Comparison of ENCODE assay signal across 17 cellular contexts in the genomic region with DNA sequence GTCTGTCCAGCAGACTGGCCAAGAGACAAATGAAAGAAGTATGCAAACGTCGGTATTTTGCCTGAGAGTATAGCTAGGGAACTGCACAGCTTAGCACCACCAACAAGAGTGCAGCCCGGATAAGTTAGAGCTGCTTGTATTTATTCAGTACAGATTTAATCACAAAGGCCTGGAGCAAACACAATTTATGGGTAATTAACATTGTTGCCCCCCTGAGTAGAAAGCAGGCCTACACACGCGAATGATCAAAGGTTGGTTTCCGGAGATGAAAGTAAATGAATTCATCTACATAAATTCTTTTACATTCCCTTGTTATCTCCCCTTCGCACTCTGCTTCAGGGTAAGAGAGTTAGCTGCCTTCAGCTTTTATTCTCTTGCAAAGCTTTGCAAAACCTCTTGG. TPM values are rescaled to one million over a fixed set of nuclear protein-coding genes. Genes with fewer than 3 reads are reported as not detected.
"Had no signal": no experiment of that assay in that cellular context is flagged by ENCODE, and none has a peak within 500 bp of the region (broad histone marks: within the 10 kb centered on the region; RNA-seq: fewer than 3 reads in every experiment).

No MANE protein-coding gene starts in this region.

- H3K4me3 Mint-ChIP-seq: activated CD8-positive, alpha-beta memory T cell treated with anti-CD3 and anti-CD28 coated beads, Interleukin-2, amount 10 ng/mL, durations not matched to agents 7 days and 5 days; activated naive CD4-positive, alpha-beta T cell treated with anti-CD3 and anti-CD28 coated beads, Interleukin-2, amount 50 U/mL, for 24 hours; neural crest cell; stimulated activated naive CD8-positive, alpha-beta T cell treated with anti-CD3 and anti-CD28 coated beads, Interleukin-15, amount 100 ng/mL, for 72 hours; type B pancreatic cell had no signal

- H3K27ac ChIP-seq: adrenal gland, esophagus muscularis mucosa, lower lobe of right lung, pancreas had no signal

- H3K27me3 ChIP-seq: adrenal gland, esophagus muscularis mucosa, pancreas had no signal

- DNase-seq: activated CD4-positive, alpha-beta T cell treated with anti-CD3 and anti-CD28 coated beads, Interleukin-2, amount 50 U/mL, for 48 hours; activated CD8-positive, alpha-beta memory T cell treated with anti-CD3 and anti-CD28 coated beads, Interleukin-2, amount 10 ng/mL, durations not matched to agents 7 days and 5 days; activated T-cell treated with anti-CD3 and anti-CD28 coated beads, Interleukin-2, amount 50 U/mL, for 1 hour; adrenal gland; caudate nucleus; left cardiac atrium; lower lobe of right lung; pancreas; stimulated activated naive CD8-positive, alpha-beta T cell treated with anti-CD3 and anti-CD28 coated beads, Interleukin-15, amount 100 ng/mL, for 72 hours; T-helper 9 cell had no signal

- H3K36me3 Mint-ChIP-seq: activated CD8-positive, alpha-beta memory T cell treated with anti-CD3 and anti-CD28 coated beads, Interleukin-2, amount 10 ng/mL, durations not matched to agents 7 days and 5 days; activated naive CD4-positive, alpha-beta T cell treated with anti-CD3 and anti-CD28 coated beads, Interleukin-2, amount 50 U/mL, for 24 hours; type B pancreatic cell had no signal

- FAIRE-seq: colon, pancreas had no signal

- H3K27ac Mint-ChIP-seq: activated CD8-positive, alpha-beta memory T cell treated with anti-CD3 and anti-CD28 coated beads, Interleukin-2, amount 10 ng/mL, durations not matched to agents 7 days and 5 days; activated naive CD4-positive, alpha-beta T cell treated with anti-CD3 and anti-CD28 coated beads, Interleukin-2, amount 50 U/mL, for 24 hours; stimulated activated naive CD8-positive, alpha-beta T cell treated with anti-CD3 and anti-CD28 coated beads, Interleukin-15, amount 100 ng/mL, for 72 hours; type B pancreatic cell had no signal

- H3K4me1 Mint-ChIP-seq: activated CD8-positive, alpha-beta memory T cell treated with anti-CD3 and anti-CD28 coated beads, Interleukin-2, amount 10 ng/mL, durations not matched to agents 7 days and 5 days; activated naive CD4-positive, alpha-beta T cell treated with anti-CD3 and anti-CD28 coated beads, Interleukin-2, amount 50 U/mL, for 24 hours; stimulated activated naive CD8-positive, alpha-beta T cell treated with anti-CD3 and anti-CD28 coated beads, Interleukin-15, amount 100 ng/mL, for 72 hours had no signal

- H3K9me3 ChIP-seq: adrenal gland, lower lobe of right lung, pancreas had no signal

- H3K36me3 ChIP-seq: adrenal gland, esophagus muscularis mucosa, lower lobe of right lung, pancreas had no signal

- H3K4me3 ChIP-seq: adrenal gland, esophagus muscularis mucosa, lower lobe of right lung, pancreas had no signal

- H3K27me3 Mint-ChIP-seq: activated CD8-positive, alpha-beta memory T cell treated with anti-CD3 and anti-CD28 coated beads, Interleukin-2, amount 10 ng/mL, durations not matched to agents 7 days and 5 days; activated naive CD4-positive, alpha-beta T cell treated with anti-CD3 and anti-CD28 coated beads, Interleukin-2, amount 50 U/mL, for 24 hours; stimulated activated naive CD8-positive, alpha-beta T cell treated with anti-CD3 and anti-CD28 coated beads, Interleukin-15, amount 100 ng/mL, for 72 hours; type B pancreatic cell had no signal

- H3K4me1 ChIP-seq: adrenal gland, esophagus muscularis mucosa, lower lobe of right lung, pancreas had no signal

RNA-seq across cellular contexts. Expression of a gene that starts 24.7 kb away (rescaled TPM):
- total RNA-seq: activated CD8-positive, alpha-beta memory T cell treated with anti-CD3 and anti-CD28 coated beads, Interleukin-2, amount 10 ng/mL, durations not matched to agents 7 days and 5 days; adrenal gland; esophagus muscularis mucosa; left cardiac atrium; lower lobe of right lung; neural crest cell; pancreas; sciatic nerve; temporal lobe had no signal
- polyA plus RNA-seq: adrenal gland, pancreas had no signal
